Comparison of ENCODE assay signal across 26 cellular contexts in genomic region chr7:5578441-5579024, GRCh38. TPM values are rescaled to one million over a fixed set of nuclear protein-coding genes. Genes with fewer than 3 reads are reported as not detected.
DNase-seq lines count a peak whose midpoint lies in the region; ATAC-seq, FAIRE-seq and TF ChIP-seq lines count a peak whose summit lies in the region.
"Had no signal": no experiment of that assay in that cellular context is flagged by ENCODE, and none has a peak within 500 bp of the region (broad histone marks: within the 10 kb centered on the region; RNA-seq: fewer than 3 reads in every experiment).

No MANE protein-coding gene starts in this region.

- H3K27ac Mint-ChIP-seq in activated CD8-positive, alpha-beta T cell treated with anti-CD3 and anti-CD28 coated beads for 36 hours, result peak overlapping the region; percentile 48
- H3K27ac Mint-ChIP-seq in activated CD8-positive, alpha-beta T cell treated with anti-CD3 and anti-CD28 coated beads, Interleukin-2, amount 10 ng/mL, durations not matched to agents 7 days and 5 days, result no peak overlapping the region
- H3K27ac Mint-ChIP-seq in activated T-helper 17 cell treated with anti-CD3 and anti-CD28 coated beads, Interleukin-2, amount 50 U/mL, for 72 hours, result peak overlapping the region; percentile 77

- peaks cover 18% of the 10 kb centered on the region for H3K4me1 Mint-ChIP-seq in activated CD8-positive, alpha-beta T cell treated with anti-CD3 and anti-CD28 coated beads for 36 hours (ENCODE audit: low read depth)
- peaks cover 13% of the 10 kb centered on the region for H3K4me1 Mint-ChIP-seq in activated CD8-positive, alpha-beta T cell treated with anti-CD3 and anti-CD28 coated beads, Interleukin-2, amount 10 ng/mL, durations not matched to agents 7 days and 5 days (ENCODE audit: low read depth)
- peaks cover 11% of the 10 kb centered on the region for H3K4me1 Mint-ChIP-seq in activated T-helper 17 cell treated with anti-CD3 and anti-CD28 coated beads, Interleukin-2, amount 50 U/mL, for 72 hours

- POLR2A ChIA-PET in activated CD8-positive, alpha-beta T cell treated with anti-CD3 and anti-CD28 coated beads for 36 hours (lab: Charles Lee), result interaction anchor here (0.7 kb wide), 1 partner anchor 84 kb away, joined by 3 read pairs; no protein-coding TSS in a partner anchor
- POLR2A ChIA-PET in activated CD8-positive, alpha-beta T cell treated with anti-CD3 and anti-CD28 coated beads, Interleukin-2, amount 10 ng/mL, durations not matched to agents 7 days and 5 days (lab: Charles Lee), result interaction anchor here (1.1 kb wide), 1 partner anchor 54 kb away, joined by 3 read pairs; no protein-coding TSS in a partner anchor
- POLR2A ChIA-PET in OCI-LY7 (lab: Charles Lee), result interaction anchor here (0.6 kb wide), 2 partner anchors 80 to 327 kb away, joined by 3 to 4 read pairs; no protein-coding TSS in a partner anchor

- no peaks in the 10 kb centered on the region for H3K9me3 Mint-ChIP-seq in activated CD8-positive, alpha-beta T cell treated with anti-CD3 and anti-CD28 coated beads for 36 hours
- H3K9me3 Mint-ChIP-seq in activated CD8-positive, alpha-beta T cell treated with anti-CD3 and anti-CD28 coated beads, Interleukin-2, amount 10 ng/mL, durations not matched to agents 7 days and 5 days (ENCODE audit: insufficient read depth), result no peaks in the 10 kb centered on the region
- no peaks in the 10 kb centered on the region for H3K9me3 Mint-ChIP-seq in activated T-helper 17 cell treated with anti-CD3 and anti-CD28 coated beads, Interleukin-2, amount 50 U/mL, for 72 hours
- H3K9me3 Mint-ChIP-seq: CD8-positive, alpha-beta memory T cell; naive thymus-derived CD8-positive, alpha-beta T cell had no signal

- H3K4me3 Mint-ChIP-seq in activated CD8-positive, alpha-beta T cell treated with anti-CD3 and anti-CD28 coated beads for 36 hours, result no peak overlapping the region
- H3K4me3 Mint-ChIP-seq in activated CD8-positive, alpha-beta T cell treated with anti-CD3 and anti-CD28 coated beads, Interleukin-2, amount 10 ng/mL, durations not matched to agents 7 days and 5 days, result no peak overlapping the region
- H3K4me3 Mint-ChIP-seq in activated T-helper 17 cell treated with anti-CD3 and anti-CD28 coated beads, Interleukin-2, amount 50 U/mL, for 72 hours, result peak overlapping the region; percentile 31
- H3K4me3 Mint-ChIP-seq: CD8-positive, alpha-beta memory T cell; naive thymus-derived CD8-positive, alpha-beta T cell had no signal

- no peak overlapping the region for H2AFZ ChIP-seq in osteoblast (ENCODE audit: low read length)
- H2AFZ ChIP-seq in OCI-LY7 (ENCODE audit: low read length), result no peak overlapping the region
- H2AFZ ChIP-seq: parathyroid adenoma had no signal

- FAIRE-seq in RCC 7860 (lab: Jason Lieb, UNC), result no peak
- FAIRE-seq: A204.1 had no signal

- TF ChIP-seq CTCF in activated CD8-positive, alpha-beta T cell treated with anti-CD3 and anti-CD28 coated beads for 36 hours (IDR thresholded peaks at IDR 0.05), result no peak
- TF ChIP-seq CTCF in GM13976 (IDR thresholded peaks at IDR 0.05; ENCODE audit: borderline replicate concordance, control extremely low read depth, extremely low read depth, insufficient read depth, missing control alignments) (no peak), osteoblast (IDR thresholded peaks at IDR 0.05; ENCODE audit: extremely low read depth, low read depth, low read length) (no peak), OCI-LY7 (conservative IDR thresholded peaks at IDR 0.05; ENCODE audit: low read length) (no peak)

- no peaks in the 10 kb centered on the region for H3K27me3 ChIP-seq in osteoblast (ENCODE audit: insufficient read depth, low read length)
- H3K27me3 ChIP-seq: breast epithelium, foreskin keratinocyte, heart right ventricle, right atrium auricular region had no signal

- H3K4me2 ChIP-seq in osteoblast (ENCODE audit: insufficient read depth, low read length), result no peak overlapping the region
- H3K4me2 ChIP-seq in OCI-LY7 (ENCODE audit: low read length), result no peak overlapping the region

- CTCF ChIA-PET in activated CD8-positive, alpha-beta T cell treated with anti-CD3 and anti-CD28 coated beads for 36 hours (lab: Charles Lee), result interaction anchor here (0.7 to 1.3 kb wide), 5 partner anchors 84 to 128 kb away, joined by 3 to 4 read pairs (median 4); no protein-coding TSS in a partner anchor
- CTCF ChIA-PET in activated CD8-positive, alpha-beta T cell treated with anti-CD3 and anti-CD28 coated beads, Interleukin-2, amount 10 ng/mL, durations not matched to agents 7 days and 5 days (lab: Charles Lee), result interaction anchor here (1.1 to 1.2 kb wide), 3 partner anchors 64 to 126 kb away, joined by 3 to 4 read pairs (median 3); no protein-coding TSS in a partner anchor
- CTCF ChIA-PET in OCI-LY7 (lab: Charles Lee; ENCODE audit: unreplicated experiment), result no interaction called here

- intact Hi-C loops in activated CD8-positive, alpha-beta T cell treated with anti-CD3 and anti-CD28 coated beads for 36 hours (cut with micrococcal nuclease), result no loop called here
- intact Hi-C loops in OCI-LY7 (cut with micrococcal nuclease; ENCODE audit: unreplicated experiment), result no loop called here

- H3K4me3 ChIP-seq in osteoblast (ENCODE audit: insufficient read depth, low read length), result no peak overlapping the region
- H3K4me3 ChIP-seq in OCI-LY7 (ENCODE audit: low read depth, low read length, poor library complexity, severe bottlenecking), result no peak overlapping the region
- H3K4me3 ChIP-seq: breast epithelium, heart right ventricle, right atrium auricular region, transverse colon had no signal

- H3K27ac ChIP-seq in osteoblast (ENCODE audit: low read depth, low read length) (no peak overlapping the region), OCI-LY7 (ENCODE audit: low read depth, low read length, poor library complexity, severe bottlenecking) (no peak overlapping the region)
- H3K27ac ChIP-seq: breast epithelium, foreskin keratinocyte, heart right ventricle, parathyroid adenoma, right atrium auricular region, transverse colon had no signal

- H3K4me1 ChIP-seq in osteoblast (ENCODE audit: insufficient read depth, low read length) (no peaks in the 10 kb centered on the region), OCI-LY7 (ENCODE audit: insufficient read depth, low read length, poor library complexity, severe bottlenecking) (no peaks in the 10 kb centered on the region)
- H3K4me1 ChIP-seq: breast epithelium, foreskin keratinocyte, parathyroid adenoma had no signal

- H3K9me3 ChIP-seq in osteoblast (ENCODE audit: low read depth, low read length), result no peaks in the 10 kb centered on the region
- H3K9me3 ChIP-seq in OCI-LY7 (ENCODE audit: low read length), result no peaks in the 10 kb centered on the region
- H3K9me3 ChIP-seq: breast epithelium, heart right ventricle, right atrium auricular region, transverse colon had no signal

- H3K27me3 Mint-ChIP-seq in activated CD8-positive, alpha-beta T cell treated with anti-CD3 and anti-CD28 coated beads for 36 hours, result peaks cover 16% of the 10 kb centered on the region
- H3K27me3 Mint-ChIP-seq in activated CD8-positive, alpha-beta T cell treated with anti-CD3 and anti-CD28 coated beads, Interleukin-2, amount 10 ng/mL, durations not matched to agents 7 days and 5 days (ENCODE audit: low read depth), result peaks cover 22% of the 10 kb centered on the region
- H3K27me3 Mint-ChIP-seq in activated T-helper 17 cell treated with anti-CD3 and anti-CD28 coated beads, Interleukin-2, amount 50 U/mL, for 72 hours, result peaks cover 11% of the 10 kb centered on the region

- DNase-seq in activated CD8-positive, alpha-beta T cell treated with anti-CD3 and anti-CD28 coated beads for 36 hours, result peak; percentile 25
- DNase-seq in activated CD8-positive, alpha-beta T cell treated with anti-CD3 and anti-CD28 coated beads, Interleukin-2, amount 10 ng/mL, durations not matched to agents 7 days and 5 days, result no peak
- DNase-seq in GM13976 (ENCODE audit: low spot score) (peak; percentile 16), osteoblast (ENCODE audit: insufficient read length, low spot score, missing footprints) (peak; percentile 29), RCC 7860 (ENCODE audit: low spot score) (no peak), OCI-LY7 (ENCODE audit: low spot score) (no peak)
- DNase-seq in stimulated activated CD4-positive, alpha-beta T cell treated with anti-CD3 and anti-CD28 coated beads, Interleukin-4, amount 100 ng/mL, for 24 hours, result no peak
- DNase-seq: activated effector memory CD4-positive, alpha-beta T cell treated with Interleukin-2 at 50 U/mL for 16 hours; AML-193; CD8-positive, alpha-beta memory T cell; effector CD8-positive, alpha-beta T cell; foreskin keratinocyte; heart right ventricle; Kasumi-1; left cardiac atrium; naive thymus-derived CD8-positive, alpha-beta T cell; NCI-H1092 treated with DMSO at 0.1 percent for 48 hours; NCI-H1930; NCI-H748 treated with DMSO at 0.1 percent for 48 hours; stimulated activated CD4-positive, alpha-beta T cell treated with anti-CD3 and anti-CD28 coated beads, Interleukin-12 subunit alpha, Interleukin-12 subunit beta, amount 100 ng/mL, for 4 hours; transverse colon had no signal

- H4K20me1 ChIP-seq in osteoblast (ENCODE audit: insufficient read depth, low read length), result no peaks in the 10 kb centered on the region
- no peaks in the 10 kb centered on the region for H4K20me1 ChIP-seq in OCI-LY7 (ENCODE audit: insufficient read depth, low read length)

- H3K9me2 ChIP-seq in OCI-LY7 (ENCODE audit: insufficient read depth, low read length), result no peaks in the 10 kb centered on the region

- BruUV-seq in OCI-LY7 (replicated peaks; lab: Mats Ljungman, UMichigan), result no TSS peak

- no peaks in the 10 kb centered on the region for H3K79me2 ChIP-seq in osteoblast (ENCODE audit: insufficient read depth, low read length)
- no peaks in the 10 kb centered on the region for H3K79me2 ChIP-seq in OCI-LY7 (ENCODE audit: insufficient read depth, low read depth, low read length)
- H3K79me2 ChIP-seq: parathyroid adenoma had no signal

- no peaks in the 10 kb centered on the region for H3K36me3 ChIP-seq in osteoblast (ENCODE audit: insufficient read depth, low read length)
- H3K36me3 ChIP-seq in OCI-LY7 (ENCODE audit: insufficient read depth, low read length), result no peaks in the 10 kb centered on the region
- H3K36me3 ChIP-seq: breast epithelium, heart right ventricle, right atrium auricular region, transverse colon had no signal

- in situ Hi-C loops in GM13976 (cut with MboI; ENCODE audit: low sequenced_read_pairs, unreplicated experiment), result no loop called here

- ATAC-seq in activated CD8-positive, alpha-beta T cell treated with anti-CD3 and anti-CD28 coated beads for 36 hours, result peak; percentile 55
- ATAC-seq in activated CD8-positive, alpha-beta T cell treated with anti-CD3 and anti-CD28 coated beads, Interleukin-2, amount 10 ng/mL, durations not matched to agents 7 days and 5 days, result no peak
- peak; percentile 65 for ATAC-seq in activated T-helper 17 cell treated with anti-CD3 and anti-CD28 coated beads, Interleukin-2, amount 50 U/mL, for 72 hours (replicated peaks)
- ATAC-seq: foreskin keratinocyte; heart right ventricle; left cardiac atrium; naive thymus-derived CD8-positive, alpha-beta T cell had no signal

- no peaks in the 10 kb centered on the region for H3K36me3 Mint-ChIP-seq in activated CD8-positive, alpha-beta T cell treated with anti-CD3 and anti-CD28 coated beads for 36 hours (ENCODE audit: low read depth)
- no peaks in the 10 kb centered on the region for H3K36me3 Mint-ChIP-seq in activated CD8-positive, alpha-beta T cell treated with anti-CD3 and anti-CD28 coated beads, Interleukin-2, amount 10 ng/mL, durations not matched to agents 7 days and 5 days (ENCODE audit: low read depth)
- no peaks in the 10 kb centered on the region for H3K36me3 Mint-ChIP-seq in activated T-helper 17 cell treated with anti-CD3 and anti-CD28 coated beads, Interleukin-2, amount 50 U/mL, for 72 hours (ENCODE audit: low read depth)
- H3K36me3 Mint-ChIP-seq: naive thymus-derived CD8-positive, alpha-beta T cell had no signal

RNA-seq across cellular contexts. Expression of gene FSCN1, which starts 14.1 kb away (rescaled TPM):
- total RNA-seq in activated CD8-positive, alpha-beta T cell treated with anti-CD3 and anti-CD28 coated beads for 36 hours, result 10 to 100 TPM; 24.5 to 25.2 TPM
- 10 to 100 TPM; 14.3 to 16.2 TPM for total RNA-seq in activated CD8-positive, alpha-beta T cell treated with anti-CD3 and anti-CD28 coated beads, Interleukin-2, amount 10 ng/mL, durations not matched to agents 7 days and 5 days
- total RNA-seq in activated T-helper 17 cell treated with anti-CD3 and anti-CD28 coated beads, Interleukin-2, amount 50 U/mL, for 72 hours, result 10 to 100 TPM in 1 of 2 donors, 1 to 10 TPM in 1; 9.4 to 30.2 TPM
- 163 and 182 TPM in 2 replicates for total RNA-seq in osteoblast
- total RNA-seq in OCI-LY7 (2014; rRNA removed; shearing (Covaris generic)), result 0.10 TPM in 1 of 2 replicates, not detected in the other
- total RNA-seq in OCI-LY7 (2022), result 0.19 TPM in 1 of 2 replicates, not detected in the other

RNA-seq across cellular contexts. Expression of gene ACTB, which starts 48.1 kb away (rescaled TPM):
- total RNA-seq in activated CD8-positive, alpha-beta T cell treated with anti-CD3 and anti-CD28 coated beads for 36 hours, result 1,000 to 10,000 TPM; 9,410 to 9,639 TPM
- over 10,000 TPM; 13,463 to 13,594 TPM for total RNA-seq in activated CD8-positive, alpha-beta T cell treated with anti-CD3 and anti-CD28 coated beads, Interleukin-2, amount 10 ng/mL, durations not matched to agents 7 days and 5 days
- over 10,000 TPM in 1 of 2 donors, 1,000 to 10,000 TPM in 1; 7,579 to 12,358 TPM for total RNA-seq in activated T-helper 17 cell treated with anti-CD3 and anti-CD28 coated beads, Interleukin-2, amount 50 U/mL, for 72 hours
- 3,672 and 4,357 TPM in 2 replicates for total RNA-seq in osteoblast
- 1,491 and 1,906 TPM in 2 replicates for total RNA-seq in OCI-LY7 (2014; rRNA removed; shearing (Covaris generic))
- 3,189 and 3,571 TPM in 2 replicates for total RNA-seq in OCI-LY7 (2022)

Comparison
In these comparisons a context has a peak if more than half of its experiments do, and no peak if none do; other contexts are left out.
1. DNase-seq: peak in activated CD8-positive, alpha-beta T cell treated with anti-CD3 and anti-CD28 coated beads for 36 hours (single experiment), GM13976 (single experiment) and osteoblast (single experiment); none in activated CD8-positive, alpha-beta T cell treated with anti-CD3 and anti-CD28 coated beads, Interleukin-2, amount 10 ng/mL, durations not matched to agents 7 days and 5 days (single experiment), RCC 7860 (single experiment), stimulated activated CD4-positive, alpha-beta T cell treated with anti-CD3 and anti-CD28 coated beads, Interleukin-4, amount 100 ng/mL, for 24 hours (single experiment) and OCI-LY7 (single experiment).
2. RNA of gene FSCN1, which starts 14.1 kb away (total RNA-seq): 163 to 182 TPM in osteoblast, 9.4 to 30.2 TPM in activated T-helper 17 cell treated with anti-CD3 and anti-CD28 coated beads, Interleukin-2, amount 50 U/mL, for 72 hours, 24.5 to 25.2 TPM in activated CD8-positive, alpha-beta T cell treated with anti-CD3 and anti-CD28 coated beads for 36 hours and 14.3 to 16.2 TPM in activated CD8-positive, alpha-beta T cell treated with anti-CD3 and anti-CD28 coated beads, Interleukin-2, amount 10 ng/mL, durations not matched to agents 7 days and 5 days; 0.10 to 0.19 TPM in OCI-LY7; every median in the first group is over 4 times any median in the second.